ENCODE assay signal across 8 cellular contexts in the genomic region with DNA sequence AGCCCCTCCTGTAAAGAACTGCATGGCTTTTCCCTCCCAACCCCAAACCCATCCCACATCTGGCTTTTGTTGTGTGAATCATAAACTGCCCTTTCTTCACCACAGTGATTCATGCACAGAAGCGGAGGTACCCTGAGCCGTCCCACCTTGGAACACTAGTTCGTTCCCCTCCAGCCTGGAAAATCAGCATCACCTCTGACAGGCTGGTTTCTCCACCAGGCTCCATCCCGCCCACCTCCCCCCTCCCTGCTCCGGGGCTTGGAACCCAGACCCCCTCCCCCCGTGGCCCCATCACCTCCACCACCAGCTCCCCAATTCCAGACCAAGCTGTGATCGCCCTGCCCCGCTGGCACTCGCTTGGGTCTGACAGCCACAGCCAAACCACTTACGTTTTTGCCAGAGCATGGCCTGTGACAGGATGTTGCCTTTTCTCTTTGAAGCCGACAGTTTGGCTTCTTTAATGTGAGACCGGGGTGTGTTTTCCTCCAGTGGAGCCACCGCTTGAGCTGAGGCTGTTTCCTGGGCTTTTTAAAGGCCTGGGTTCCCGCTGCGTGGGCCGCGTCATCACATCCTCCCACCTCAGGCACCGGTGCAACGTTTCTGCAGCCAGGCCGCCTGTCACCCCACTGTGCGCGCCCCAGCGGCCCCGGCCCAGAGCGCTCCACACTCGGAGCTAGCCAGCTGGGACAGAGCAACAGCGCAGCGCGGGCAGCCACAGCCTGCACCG. TPM values are rescaled to one million over a fixed set of nuclear protein-coding genes. Genes with fewer than 3 reads are reported as not detected.
DNase-seq lines count a peak whose midpoint lies in the region; ATAC-seq and TF ChIP-seq lines count a peak whose summit lies in the region.

A gene with protein sequence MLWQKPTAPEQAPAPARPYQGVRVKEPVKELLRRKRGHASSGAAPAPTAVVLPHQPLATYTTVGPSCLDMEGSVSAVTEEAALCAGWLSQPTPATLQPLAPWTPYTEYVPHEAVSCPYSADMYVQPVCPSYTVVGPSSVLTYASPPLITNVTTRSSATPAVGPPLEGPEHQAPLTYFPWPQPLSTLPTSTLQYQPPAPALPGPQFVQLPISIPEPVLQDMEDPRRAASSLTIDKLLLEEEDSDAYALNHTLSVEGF (minus strand): TSS at position 503 of the 727 bp plus-strand sequence. CDS start 98 bp downstream, at position 405.

- peaks cover 10% of the 10 kb centered on the region for H3K4me1 ChIP-seq in left ventricle myocardium inferior

- peak within 1 kb of the TSS; percentile 43 for H3K4me3 ChIP-seq in left ventricle myocardium inferior

- H3K27ac ChIP-seq in left ventricle myocardium inferior (replicated peaks): no peak within 1 kb of the TSS

- no peak for TF ChIP-seq CTCF in AG09319 (IDR thresholded peaks at IDR 0.05; ENCODE audit: low read depth, low read length)
- no peak for TF ChIP-seq CTCF in left ventricle myocardium inferior (IDR thresholded peaks at IDR 0.05; ENCODE audit: borderline replicate concordance)

- H3K27me3 ChIP-seq in left ventricle myocardium inferior (ENCODE audit: low read depth): peaks cover 35% of the 10 kb centered on the region

- H3K9me3 ChIP-seq in left ventricle myocardium inferior (replicated peaks): no peaks in the 10 kb centered on the region

- H3K36me3 ChIP-seq in left ventricle myocardium inferior: no peaks in the 10 kb centered on the region

- DNase-seq in AG09319 (ENCODE audit: extremely low read depth, low read depth) (peak; percentile 5), left ventricle myocardium inferior (peak; percentile 18), dermis blood vessel endothelial cell (no peak), globus pallidus (ENCODE audit: low spot score) (no peak)
- peak; percentile 83 for DNase-seq in activated CD8-positive, alpha-beta memory T cell treated with anti-CD3 and anti-CD28 coated beads, Interleukin-2, amount 50 U/mL, for 48 hours
- DNase-seq in stimulated activated CD8-positive, alpha-beta memory T cell treated with anti-CD3 and anti-CD28 coated beads, Interleukin-7, amount 100 ng/mL, for 1 hour (ENCODE audit: low read depth in 2 of 2): peak; percentile 12 to 14

- ATAC-seq in GM19372 (IDR thresholded peaks at IDR 0.05; ENCODE audit: low read depth, unreplicated experiment) (peak; percentile 68), HG03460 (IDR thresholded peaks at IDR 0.05; ENCODE audit: unreplicated experiment) (peak; percentile 71)

- intact Hi-C loops in left ventricle myocardium inferior (cut with micrococcal nuclease): no loop called here

RNA-seq across cellular contexts. Expression of the gene that starts here (rescaled TPM):
- total RNA-seq in left ventricle myocardium inferior (0.05 TPM), dermis blood vessel endothelial cell (not detected in 2 replicates)

Comparison
In these comparisons a context has a peak if more than half of its experiments do, and no peak if none do; other contexts are left out.
1. Peak in DNase-seq and H3K4me3 ChIP-seq in left ventricle myocardium inferior; RNA of the gene not detected or under 1 TPM.
2. DNase-seq: peak in AG09319 (single experiment), activated CD8-positive, alpha-beta memory T cell treated with anti-CD3 and anti-CD28 coated beads, Interleukin-2, amount 50 U/mL, for 48 hours (single experiment) and stimulated activated CD8-positive, alpha-beta memory T cell treated with anti-CD3 and anti-CD28 coated beads, Interleukin-7, amount 100 ng/mL, for 1 hour (2 of 2); none in dermis blood vessel endothelial cell (single experiment) and globus pallidus (single experiment).